ENCODE assay signal across 15 cellular contexts in the genomic region with DNA sequence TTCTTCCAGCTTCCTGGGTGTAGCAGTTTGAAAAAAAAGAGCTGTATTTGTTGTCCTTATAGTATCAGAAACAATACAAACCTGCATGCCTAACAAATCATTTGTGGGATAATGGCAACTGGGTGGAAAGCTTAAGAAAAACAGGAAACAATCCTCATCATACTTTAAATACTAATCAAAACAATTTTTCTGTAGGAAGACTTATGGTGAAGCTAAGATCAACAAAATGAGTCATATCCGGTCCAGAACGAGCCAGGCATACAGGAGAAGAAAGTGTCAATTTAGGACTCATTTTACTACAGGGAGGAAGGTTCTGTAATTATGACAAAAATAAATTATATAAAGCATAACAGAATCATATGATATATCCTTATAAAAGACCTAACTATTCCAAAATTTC.
DNase-seq lines count a peak whose midpoint lies in the region; ATAC-seq and TF ChIP-seq lines count a peak whose summit lies in the region.
"Had no signal": no experiment of that assay in that cellular context is flagged by ENCODE, and none has a peak within 500 bp of the region (broad histone marks: within the 10 kb centered on the region; RNA-seq: fewer than 3 reads in every experiment).

No MANE protein-coding gene starts in this region.

- H3K4me1 Mint-ChIP-seq in Calu3 (ENCODE audit: low read depth, unreplicated experiment) = peaks cover 53% of the 10 kb centered on the region
- H3K4me1 Mint-ChIP-seq in activated naive CD8-positive, alpha-beta T cell treated with anti-CD3 and anti-CD28 coated beads, Interleukin-2, amount 50 U/mL, for 24 hours = no peaks in the 10 kb centered on the region
- H3K4me1 Mint-ChIP-seq: stimulated activated memory B cell treated with anti-CD40 and anti-IgM and Interleukin-4, amounts not matched to agents 10 μg/mL and 1 μg/mL and 100 μg/mL, for 72 hours had no signal

- H3K27me3 Mint-ChIP-seq in Calu3 (ENCODE audit: unreplicated experiment) = no peaks in the 10 kb centered on the region
- H3K27me3 Mint-ChIP-seq in activated naive CD8-positive, alpha-beta T cell treated with anti-CD3 and anti-CD28 coated beads, Interleukin-2, amount 50 U/mL, for 24 hours = no peaks in the 10 kb centered on the region
- H3K27me3 Mint-ChIP-seq: stimulated activated memory B cell treated with anti-CD40 and anti-IgM and Interleukin-4, amounts not matched to agents 10 μg/mL and 1 μg/mL and 100 μg/mL, for 72 hours had no signal

- no peak overlapping the region for H3K4me3 ChIP-seq in fibroblast of villous mesenchyme (ENCODE audit: low read depth, low read length)
- H3K4me3 ChIP-seq: lower lobe of right lung had no signal

- CTCF ChIA-PET in Calu3 (lab: Charles Lee) = no interaction called here

- peak overlapping the region; percentile 95 for H3K27ac Mint-ChIP-seq in Calu3 (ENCODE audit: unreplicated experiment)
- no peak overlapping the region for H3K27ac Mint-ChIP-seq in activated naive CD8-positive, alpha-beta T cell treated with anti-CD3 and anti-CD28 coated beads, Interleukin-2, amount 50 U/mL, for 24 hours
- H3K27ac Mint-ChIP-seq: stimulated activated memory B cell treated with anti-CD40 and anti-IgM and Interleukin-4, amounts not matched to agents 10 μg/mL and 1 μg/mL and 100 μg/mL, for 72 hours had no signal

- no TSS peak for BruUV-seq in Calu3 (replicated peaks; lab: Mats Ljungman, UMichigan)

- H3K4me3 Mint-ChIP-seq in Calu3 (ENCODE audit: low read depth, unreplicated experiment) = peak overlapping the region; percentile 30
- H3K4me3 Mint-ChIP-seq in activated naive CD8-positive, alpha-beta T cell treated with anti-CD3 and anti-CD28 coated beads, Interleukin-2, amount 50 U/mL, for 24 hours = no peak overlapping the region
- H3K4me3 Mint-ChIP-seq: stimulated activated memory B cell treated with anti-CD40 and anti-IgM and Interleukin-4, amounts not matched to agents 10 μg/mL and 1 μg/mL and 100 μg/mL, for 72 hours had no signal

- no peak for DNase-seq in Calu3
- peak; percentile 4 for DNase-seq in SHP77 treated with DMSO at 0.1 percent for 48 hours (lab: John Stamatoyannopoulos, UW)
- DNase-seq in fibroblast of villous mesenchyme (ENCODE audit: low read depth) = peak; percentile 63
- no peak for DNase-seq in stimulated activated CD4-positive, alpha-beta T cell treated with anti-CD3 and anti-CD28 coated beads, Interleukin-2, amount 100 ng/mL, for 24 hours
- no peak for DNase-seq in activated naive CD8-positive, alpha-beta T cell treated with anti-CD3 and anti-CD28 coated beads, Interleukin-2, amount 50 U/mL, for 24 hours
- DNase-seq in activated CD4-positive, alpha-beta T cell treated with anti-CD3 and anti-CD28 coated beads for 1 hour = no peak
- DNase-seq: amniotic stem cell, lower lobe of right lung, NCI-H1105, NCI-H524 treated with DMSO at 0.1 percent for 48 hours, nucleus accumbens, WERI-Rb-1 had no signal

- ATAC-seq in HG03175 (IDR thresholded peaks at IDR 0.05; ENCODE audit: unreplicated experiment) (peak; percentile 37), HG03460 (IDR thresholded peaks at IDR 0.05; ENCODE audit: unreplicated experiment) (no peak)
- no peak for ATAC-seq in activated naive CD8-positive, alpha-beta T cell treated with anti-CD3 and anti-CD28 coated beads, Interleukin-2, amount 50 U/mL, for 24 hours
- ATAC-seq: lower lobe of right lung; stimulated activated memory B cell treated with anti-CD40 and anti-IgM and Interleukin-4, amounts not matched to agents 10 μg/mL and 1 μg/mL and 100 μg/mL, for 72 hours had no signal

- TF ChIP-seq CTCF in Calu3 (IDR thresholded peaks at IDR 0.05; ENCODE audit: unreplicated experiment) (no peak), fibroblast of villous mesenchyme (IDR thresholded peaks at IDR 0.05; ENCODE audit: insufficient read depth, low read depth, low read length) (no peak)

- H3K9me3 Mint-ChIP-seq in Calu3 (ENCODE audit: low read depth, unreplicated experiment) = no peaks in the 10 kb centered on the region
- peaks cover 12% of the 10 kb centered on the region for H3K9me3 Mint-ChIP-seq in activated naive CD8-positive, alpha-beta T cell treated with anti-CD3 and anti-CD28 coated beads, Interleukin-2, amount 50 U/mL, for 24 hours
- H3K9me3 Mint-ChIP-seq: stimulated activated memory B cell treated with anti-CD40 and anti-IgM and Interleukin-4, amounts not matched to agents 10 μg/mL and 1 μg/mL and 100 μg/mL, for 72 hours had no signal

- H3K36me3 Mint-ChIP-seq in Calu3 (ENCODE audit: insufficient read depth, unreplicated experiment) = peaks cover 8% of the 10 kb centered on the region
- H3K36me3 Mint-ChIP-seq in activated naive CD8-positive, alpha-beta T cell treated with anti-CD3 and anti-CD28 coated beads, Interleukin-2, amount 50 U/mL, for 24 hours (ENCODE audit: low read depth) = no peaks in the 10 kb centered on the region
- H3K36me3 Mint-ChIP-seq: stimulated activated memory B cell treated with anti-CD40 and anti-IgM and Interleukin-4, amounts not matched to agents 10 μg/mL and 1 μg/mL and 100 μg/mL, for 72 hours had no signal

- intact Hi-C loops in Calu3 (cut with micrococcal nuclease; ENCODE audit: unreplicated experiment) = no loop called here

Comparison
In these comparisons a context has a peak if more than half of its experiments do, and no peak if none do; other contexts are left out.
1. DNase-seq: peak in SHP77 treated with DMSO at 0.1 percent for 48 hours (single experiment) and fibroblast of villous mesenchyme (single experiment); none in Calu3 (single experiment), stimulated activated CD4-positive, alpha-beta T cell treated with anti-CD3 and anti-CD28 coated beads, Interleukin-2, amount 100 ng/mL, for 24 hours (0 of 2), activated naive CD8-positive, alpha-beta T cell treated with anti-CD3 and anti-CD28 coated beads, Interleukin-2, amount 50 U/mL, for 24 hours (single experiment) and activated CD4-positive, alpha-beta T cell treated with anti-CD3 and anti-CD28 coated beads for 1 hour (single experiment).